In genomic region chr12:8780389-8780788, GRCh38 we compare ENCODE assay signal across 10 cellular contexts. TPM values are rescaled to one million over a fixed set of nuclear protein-coding genes. Genes with fewer than 3 reads are reported as not detected.
A peak's percentile ranks its signal among the peaks of the same experiment; 100 is the strongest.
DNase-seq lines count a peak whose midpoint lies in the region; ATAC-seq and TF ChIP-seq lines count a peak whose summit lies in the region.
"Had no signal": no experiment of that assay in that cellular context is flagged by ENCODE, and none has a peak within 500 bp of the region (broad histone marks: within the 10 kb centered on the region; RNA-seq: fewer than 3 reads in every experiment).

No MANE protein-coding gene starts in this region.

- no peak overlapping the region for H3K4me3 Mint-ChIP-seq in nephron
- no peak overlapping the region for H3K4me3 Mint-ChIP-seq in activated T-helper 2 cell treated with anti-CD3 and anti-CD28 coated beads, Interferon-gamma antibody, Interleukin-2, Interleukin-4, amounts not matched to agents 10 μg/mL and 5 μg/mL and 100 μg/mL, durations not matched to agents 14 hours and 24 hours and 36 hours (ENCODE audit: low read depth)
- H3K4me3 Mint-ChIP-seq: activated naive CD8-positive, alpha-beta T cell had no signal

- no peak overlapping the region for H3K4me3 ChIP-seq in DOHH2 (ENCODE audit: low read length)
- H3K4me3 ChIP-seq: spleen had no signal

- no peaks in the 10 kb centered on the region for H3K9me3 Mint-ChIP-seq in nephron
- H3K9me3 Mint-ChIP-seq in activated T-helper 2 cell treated with anti-CD3 and anti-CD28 coated beads, Interferon-gamma antibody, Interleukin-2, Interleukin-4, amounts not matched to agents 10 μg/mL and 5 μg/mL and 100 μg/mL, durations not matched to agents 14 hours and 24 hours and 36 hours, result no peaks in the 10 kb centered on the region

- DNase-seq in M059J (ENCODE audit: low read depth) (peak; percentile 16), cerebellar cortex (ENCODE audit: low spot score) (peak; percentile 80)
- DNase-seq in activated CD4-positive, alpha-beta T cell treated with anti-CD3 and anti-CD28 coated beads, Interleukin-2, amount 50 U/mL, for 4 hours, result no peak
- no peak for DNase-seq in activated T-helper 2 cell treated with anti-CD3 and anti-CD28 coated beads, Interferon-gamma antibody, Interleukin-2, Interleukin-4, amounts not matched to agents 10 μg/mL and 5 μg/mL and 100 μg/mL, durations not matched to agents 14 hours and 24 hours and 36 hours (ENCODE audit: low spot score)
- DNase-seq: spleen had no signal

- ATAC-seq in GM21526 (IDR thresholded peaks at IDR 0.05; ENCODE audit: low FRiP score, unreplicated experiment) (no peak), GM19452 (IDR thresholded peaks at IDR 0.05; ENCODE audit: unreplicated experiment) (no peak)

- H3K9me3 ChIP-seq in DOHH2 (ENCODE audit: control insufficient read depth, insufficient read depth, low read length), result no peaks in the 10 kb centered on the region
- H3K9me3 ChIP-seq: spleen had no signal

- no peaks in the 10 kb centered on the region for H3K9me2 ChIP-seq in DOHH2 (replicated peaks; ENCODE audit: control insufficient read depth, low read length)

- no peaks in the 10 kb centered on the region for H3K79me2 ChIP-seq in DOHH2 (ENCODE audit: control insufficient read depth, low read length)

- peaks cover 4% of the 10 kb centered on the region; the same call in 1 of the 2 replicates for H3F3A ChIP-seq in DOHH2 (ENCODE audit: control insufficient read depth, insufficient read depth)

- H3K4me2 ChIP-seq in DOHH2 (ENCODE audit: low read length), result no peak overlapping the region

- intact Hi-C loops in activated T-helper 2 cell treated with anti-CD3 and anti-CD28 coated beads, Interferon-gamma antibody, Interleukin-2, Interleukin-4, amounts not matched to agents 10 μg/mL and 5 μg/mL and 100 μg/mL, durations not matched to agents 14 hours and 24 hours and 36 hours (cut with micrococcal nuclease), result no loop called here

- H3K27ac ChIP-seq in DOHH2 (ENCODE audit: low read depth, low read length), result no peak overlapping the region
- H3K27ac ChIP-seq: spleen had no signal

- H3K27ac Mint-ChIP-seq in nephron, result peak overlapping the region in 1 of 3 experiments; percentile 2
- no peak overlapping the region for H3K27ac Mint-ChIP-seq in activated T-helper 2 cell treated with anti-CD3 and anti-CD28 coated beads, Interferon-gamma antibody, Interleukin-2, Interleukin-4, amounts not matched to agents 10 μg/mL and 5 μg/mL and 100 μg/mL, durations not matched to agents 14 hours and 24 hours and 36 hours
- H3K27ac Mint-ChIP-seq: activated naive CD8-positive, alpha-beta T cell had no signal

- no peaks in the 10 kb centered on the region for H4K20me1 ChIP-seq in DOHH2 (ENCODE audit: control insufficient read depth, insufficient read depth, low read depth, low read length)

- peak; percentile 22 for TF ChIP-seq CTCF in DOHH2 (IDR thresholded peaks at IDR 0.05; ENCODE audit: low read depth, low read length, poor library complexity, severe bottlenecking)
- peak; percentile 44 to 55 (median 44) for TF ChIP-seq CTCF in nephron (IDR thresholded peaks at IDR 0.05; ENCODE audit: unreplicated experiment in 3 of 3)

- no peaks in the 10 kb centered on the region for H3K4me1 ChIP-seq in DOHH2 (ENCODE audit: control insufficient read depth, low read length)
- H3K4me1 ChIP-seq: spleen had no signal

- H3K4me1 Mint-ChIP-seq in nephron, result peaks cover 5% of the 10 kb centered on the region
- no peaks in the 10 kb centered on the region for H3K4me1 Mint-ChIP-seq in activated T-helper 2 cell treated with anti-CD3 and anti-CD28 coated beads, Interferon-gamma antibody, Interleukin-2, Interleukin-4, amounts not matched to agents 10 μg/mL and 5 μg/mL and 100 μg/mL, durations not matched to agents 14 hours and 24 hours and 36 hours (ENCODE audit: low read depth)

- peaks cover 34% of the 10 kb centered on the region for H3K36me3 ChIP-seq in DOHH2 (ENCODE audit: control insufficient read depth, low read length)

- H3K36me3 Mint-ChIP-seq in nephron (ENCODE audit: low read depth), result peaks cover 17% of the 10 kb centered on the region
- no peaks in the 10 kb centered on the region for H3K36me3 Mint-ChIP-seq in activated T-helper 2 cell treated with anti-CD3 and anti-CD28 coated beads, Interferon-gamma antibody, Interleukin-2, Interleukin-4, amounts not matched to agents 10 μg/mL and 5 μg/mL and 100 μg/mL, durations not matched to agents 14 hours and 24 hours and 36 hours (ENCODE audit: low read depth)

- H3K27me3 Mint-ChIP-seq in nephron (ENCODE audit: low read depth), result no peaks in the 10 kb centered on the region
- H3K27me3 Mint-ChIP-seq in activated T-helper 2 cell treated with anti-CD3 and anti-CD28 coated beads, Interferon-gamma antibody, Interleukin-2, Interleukin-4, amounts not matched to agents 10 μg/mL and 5 μg/mL and 100 μg/mL, durations not matched to agents 14 hours and 24 hours and 36 hours (ENCODE audit: low read depth), result peaks cover 15% of the 10 kb centered on the region
- H3K27me3 Mint-ChIP-seq: activated naive CD8-positive, alpha-beta T cell had no signal

- H3K27me3 ChIP-seq in DOHH2 (ENCODE audit: control insufficient read depth, low read length), result no peaks in the 10 kb centered on the region
- H3K27me3 ChIP-seq: spleen had no signal

RNA-seq across cellular contexts. Expression of gene A2ML1, which starts 42.0 kb away (rescaled TPM):
- total RNA-seq in M059J (2014; rRNA removed; shearing (Covaris generic)), result not detected in 2 replicates
- total RNA-seq in activated T-helper 2 cell treated with anti-CD3 and anti-CD28 coated beads, Interferon-gamma antibody, Interleukin-2, Interleukin-4, amounts not matched to agents 10 μg/mL and 5 μg/mL and 100 μg/mL, durations not matched to agents 14 hours and 24 hours and 36 hours, result not detected in 2 replicates
- total RNA-seq: spleen had no signal

Comparison
In these comparisons a context has a peak if more than half of its experiments do, and no peak if none do; other contexts are left out.
1. DNase-seq: peak in M059J (single experiment) and cerebellar cortex (single experiment); none in activated CD4-positive, alpha-beta T cell treated with anti-CD3 and anti-CD28 coated beads, Interleukin-2, amount 50 U/mL, for 4 hours (0 of 2) and activated T-helper 2 cell treated with anti-CD3 and anti-CD28 coated beads, Interferon-gamma antibody, Interleukin-2, Interleukin-4, amounts not matched to agents 10 μg/mL and 5 μg/mL and 100 μg/mL, durations not matched to agents 14 hours and 24 hours and 36 hours (single experiment).